In the genomic region with DNA sequence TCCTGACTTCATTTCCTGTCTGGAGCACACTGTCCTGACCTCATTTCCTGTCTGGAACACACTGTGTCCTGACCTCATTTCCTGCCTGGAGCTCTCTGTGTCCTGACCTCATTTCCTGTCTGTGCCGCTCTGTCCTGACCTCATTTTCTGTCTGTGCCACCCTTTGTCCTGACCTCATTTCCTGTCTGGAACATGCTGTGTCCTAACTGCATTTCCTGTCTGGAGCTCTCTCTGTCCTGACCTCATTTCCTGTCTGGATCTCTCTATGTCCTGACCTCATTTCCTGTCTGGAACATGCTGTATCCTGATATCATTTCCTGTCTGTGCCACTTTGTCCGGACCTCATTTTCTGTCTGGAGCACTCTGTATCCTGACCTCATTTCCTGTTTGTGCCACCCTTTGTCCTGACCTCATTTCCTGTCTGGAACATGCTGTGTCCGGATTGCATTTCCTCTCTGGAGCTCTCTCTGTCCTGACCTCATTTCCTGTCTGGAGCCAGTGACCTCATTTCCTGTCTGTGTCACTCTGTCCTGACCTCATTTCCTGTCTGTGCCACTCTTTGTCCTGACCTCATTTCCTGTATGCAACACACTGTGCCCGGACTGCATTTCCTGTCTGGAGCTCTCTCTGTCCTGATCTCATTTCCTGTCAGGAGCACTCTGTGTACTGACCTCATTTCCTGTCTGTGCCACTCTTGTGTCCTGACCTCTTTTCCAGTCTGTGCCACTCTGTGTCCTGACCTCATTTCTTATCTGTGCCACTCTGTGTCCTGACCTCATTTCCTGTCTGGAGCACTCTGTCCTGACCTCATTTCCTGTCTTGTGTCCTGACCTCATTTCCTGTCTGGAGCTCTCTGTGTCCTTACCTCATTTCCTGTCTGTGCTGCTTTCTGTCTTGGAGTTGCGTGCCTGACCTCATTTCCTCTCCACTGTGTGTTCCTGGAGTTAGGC, we compare ENCODE assay signal across 8 cellular contexts. TPM values are rescaled to one million over a fixed set of nuclear protein-coding genes. Genes with fewer than 3 reads are reported as not detected.
DNase-seq lines count a peak whose midpoint lies in the region; ATAC-seq lines count a peak whose summit lies in the region.

No MANE protein-coding gene starts in this region.

- peak overlapping the region; percentile 31; the same call in 1 of the 2 replicates for H3K27ac ChIP-seq in SJCRH30

- peak; percentile 70 for DNase-seq in G401 (ENCODE audit: low spot score)
- DNase-seq in SJCRH30, result peak; percentile 79 to 81
- peak; percentile 79 for DNase-seq in activated T-helper 2 cell treated with anti-CD3 and anti-CD28 coated beads, Interferon-gamma antibody, Interleukin-2, Interleukin-4, amounts not matched to agents 10 μg/mL and 5 μg/mL and 100 μg/mL, durations not matched to agents 14 hours and 24 hours and 36 hours (ENCODE audit: low spot score)
- DNase-seq in left cardiac atrium, result no peak
- peak; percentile 72 for DNase-seq in stimulated activated CD4-positive, alpha-beta T cell treated with anti-CD3 and anti-CD28 coated beads, Interleukin-4, amount 100 ng/mL, for 24 hours
- DNase-seq in NCI-H1048 (lab: John Stamatoyannopoulos, UW), result no peak

- in situ Hi-C loops in G401 (cut with HindIII; ENCODE audit: low sequenced_read_pairs), result no loop called here

- H3K4me1 ChIP-seq in SJCRH30, result no peaks in the 10 kb centered on the region; the same call in 1 of the 2 replicates

- ATAC-seq in HG03135 (IDR thresholded peaks at IDR 0.05; ENCODE audit: unreplicated experiment), result peak; percentile 40
- ATAC-seq in left cardiac atrium, result peak; percentile 8 to 16
- ATAC-seq in GM21717 (IDR thresholded peaks at IDR 0.05; ENCODE audit: unreplicated experiment), result no peak

- intact Hi-C loops in activated T-helper 2 cell treated with anti-CD3 and anti-CD28 coated beads, Interferon-gamma antibody, Interleukin-2, Interleukin-4, amounts not matched to agents 10 μg/mL and 5 μg/mL and 100 μg/mL, durations not matched to agents 14 hours and 24 hours and 36 hours (cut with micrococcal nuclease), result no loop called here
- intact Hi-C loops in left cardiac atrium (cut with DNase I), result no loop called here

- H3K4me3 ChIP-seq in SJCRH30, result no peak overlapping the region

- no peak overlapping the region for H3K27ac Mint-ChIP-seq in activated T-helper 2 cell treated with anti-CD3 and anti-CD28 coated beads, Interferon-gamma antibody, Interleukin-2, Interleukin-4, amounts not matched to agents 10 μg/mL and 5 μg/mL and 100 μg/mL, durations not matched to agents 14 hours and 24 hours and 36 hours

- H3K4me3 Mint-ChIP-seq in activated T-helper 2 cell treated with anti-CD3 and anti-CD28 coated beads, Interferon-gamma antibody, Interleukin-2, Interleukin-4, amounts not matched to agents 10 μg/mL and 5 μg/mL and 100 μg/mL, durations not matched to agents 14 hours and 24 hours and 36 hours (ENCODE audit: low read depth), result no peak overlapping the region

- H3K9me3 ChIP-seq in SJCRH30 (replicated peaks), result peaks cover 7% of the 10 kb centered on the region

- peaks cover 46% of the 10 kb centered on the region for H3K36me3 Mint-ChIP-seq in activated T-helper 2 cell treated with anti-CD3 and anti-CD28 coated beads, Interferon-gamma antibody, Interleukin-2, Interleukin-4, amounts not matched to agents 10 μg/mL and 5 μg/mL and 100 μg/mL, durations not matched to agents 14 hours and 24 hours and 36 hours (ENCODE audit: low read depth)

- peaks cover 33% of the 10 kb centered on the region for H3K4me1 Mint-ChIP-seq in activated T-helper 2 cell treated with anti-CD3 and anti-CD28 coated beads, Interferon-gamma antibody, Interleukin-2, Interleukin-4, amounts not matched to agents 10 μg/mL and 5 μg/mL and 100 μg/mL, durations not matched to agents 14 hours and 24 hours and 36 hours (ENCODE audit: low read depth)

- peaks cover 12% of the 10 kb centered on the region for H3K9me3 Mint-ChIP-seq in activated T-helper 2 cell treated with anti-CD3 and anti-CD28 coated beads, Interferon-gamma antibody, Interleukin-2, Interleukin-4, amounts not matched to agents 10 μg/mL and 5 μg/mL and 100 μg/mL, durations not matched to agents 14 hours and 24 hours and 36 hours

- H3K27me3 ChIP-seq in SJCRH30, result no peaks in the 10 kb centered on the region

- H3K27me3 Mint-ChIP-seq in activated T-helper 2 cell treated with anti-CD3 and anti-CD28 coated beads, Interferon-gamma antibody, Interleukin-2, Interleukin-4, amounts not matched to agents 10 μg/mL and 5 μg/mL and 100 μg/mL, durations not matched to agents 14 hours and 24 hours and 36 hours (ENCODE audit: low read depth), result no peaks in the 10 kb centered on the region

- no peaks in the 10 kb centered on the region for H3K36me3 ChIP-seq in SJCRH30

RNA-seq across cellular contexts. Expression of gene SKI, which starts 27.6 kb away (rescaled TPM):
- total RNA-seq in G401 (2014; rRNA removed; shearing (Covaris generic)), result 5.8 and 15.2 TPM in 2 replicates
- total RNA-seq in SJCRH30 (2014; rRNA removed; shearing (Covaris generic)), result 12.8 and 13.1 TPM in 2 replicates
- total RNA-seq in activated T-helper 2 cell treated with anti-CD3 and anti-CD28 coated beads, Interferon-gamma antibody, Interleukin-2, Interleukin-4, amounts not matched to agents 10 μg/mL and 5 μg/mL and 100 μg/mL, durations not matched to agents 14 hours and 24 hours and 36 hours, result 37.0 and 41.1 TPM in 2 replicates
- 10 to 100 TPM; 47.1 to 66.9 TPM for total RNA-seq in left cardiac atrium

Comparison
In these comparisons a context has a peak if more than half of its experiments do, and no peak if none do; other contexts are left out.
1. DNase-seq: peak in G401 (single experiment), SJCRH30 (2 of 2), activated T-helper 2 cell treated with anti-CD3 and anti-CD28 coated beads, Interferon-gamma antibody, Interleukin-2, Interleukin-4, amounts not matched to agents 10 μg/mL and 5 μg/mL and 100 μg/mL, durations not matched to agents 14 hours and 24 hours and 36 hours (single experiment) and stimulated activated CD4-positive, alpha-beta T cell treated with anti-CD3 and anti-CD28 coated beads, Interleukin-4, amount 100 ng/mL, for 24 hours (single experiment); none in left cardiac atrium (single experiment) and NCI-H1048 (single experiment).